Comparison of ENCODE assay signal across 30 cellular contexts in genomic region chr6:148534871-148535270, GRCh38.
"Had no signal": no experiment of that assay in that cellular context is flagged by ENCODE, and none has a peak within 500 bp of the region (broad histone marks: within the 10 kb centered on the region; RNA-seq: fewer than 3 reads in every experiment).

No MANE protein-coding gene starts in this region.

- H3K9me3 ChIP-seq: adrenal gland, ascending aorta, mucosa of descending colon, ovary, sigmoid colon, thoracic aorta, uterus had no signal

- H3K36me3 ChIP-seq: ovary, uterus had no signal

- H3K4me1 ChIP-seq: uterus had no signal

- DNase-seq: activated CD4-positive, alpha-beta T cell treated with anti-CD3 and anti-CD28 coated beads for 48 hours; activated CD4-positive, alpha-beta T cell treated with anti-CD3 and anti-CD28 coated beads, Interleukin-2, amount 50 U/mL, for 48 hours; activated CD8-positive, alpha-beta memory T cell treated with anti-CD3 and anti-CD28 coated beads for 24 hours; activated effector memory CD4-positive, alpha-beta T cell treated with Interleukin-2 at 50 U/mL for 16 hours; activated naive CD4-positive, alpha-beta T cell treated with anti-CD3 and anti-CD28 coated beads for 36 hours; activated naive CD8-positive, alpha-beta T cell treated with anti-CD3 and anti-CD28 coated beads for 36 hours; cortex of kidney; foreskin fibroblast; hippocampal formation; mucosa of descending colon; ovary; sigmoid colon; small intestine; stimulated activated CD4-positive, alpha-beta T cell treated with anti-CD3 and anti-CD28 coated beads, Interleukin-1b, Interleukin-23, amount 100 ng/mL, for 48 hours; stimulated activated CD4-positive, alpha-beta T cell treated with anti-CD3 and anti-CD28 coated beads, Interleukin-4, amount 100 ng/mL, for 4 hours; stimulated activated CD8-positive, alpha-beta memory T cell treated with anti-CD3 and anti-CD28 coated beads, Interleukin-4, amount 100 ng/mL, for 48 hours; SW 1271; T-helper 17 cell; T1000; trophoblast cell; uterus; WERI-Rb-1 had no signal

- ATAC-seq: activated CD4-positive, CD25-positive, alpha-beta regulatory T cell treated with anti-CD3 and anti-CD28 coated beads, Interleukin-2, amount 50 U/mL, for 24 hours; esophagus mucosa; mucosa of descending colon; stimulated activated memory B cell treated with anti-CD40 and anti-IgM and Interleukin-4, amounts not matched to agents 10 μg/mL and 1 μg/mL and 100 μg/mL, for 72 hours; T-helper 17 cell had no signal

- H3K27me3 ChIP-seq: adrenal gland, ascending aorta, cardiac muscle cell, ovary, sigmoid colon had no signal

- H3K27ac ChIP-seq: ascending aorta, cardiac muscle cell, ovary, sigmoid colon, thoracic aorta, uterus, WERI-Rb-1 had no signal

- H3K4me3 ChIP-seq: adrenal gland, ascending aorta, cardiac muscle cell, lung, mucosa of descending colon, ovary, sigmoid colon, thoracic aorta, uterus had no signal
